8 cellular contexts compared by ENCODE assay signal in genomic region chr3:100400424-100400781, GRCh38. TPM values are rescaled to one million over a fixed set of nuclear protein-coding genes. Genes with fewer than 3 reads are reported as not detected.
DNase-seq lines count a peak whose midpoint lies in the region; ATAC-seq, FAIRE-seq and TF ChIP-seq lines count a peak whose summit lies in the region.

No MANE protein-coding gene starts in this region.

- peak overlapping the region; percentile 93 for H3K4me3 Mint-ChIP-seq in natural killer cell

- CTCF ChIA-PET in endothelial cell of umbilical vein (lab: Charles Lee) = interaction anchor here (0.7 to 3.0 kb wide), 6 partner anchors 9 to 557 kb away, joined by 3 to 13 read pairs (median 4); no protein-coding TSS in a partner anchor

- H3K4me3 ChIP-seq in endothelial cell of umbilical vein (replicated peaks in 1 of 3; ENCODE audit: insufficient read depth in 1 of 3, low read depth in 1 of 3, low read length in 3 of 3) (peak overlapping the region; percentile 55 to 94 (median 76)), tibial artery (peak overlapping the region; percentile 97 to 99)

- no peaks in the 10 kb centered on the region for H3K9me1 ChIP-seq in endothelial cell of umbilical vein (replicated peaks; ENCODE audit: control insufficient read depth, extremely low read depth, insufficient read depth, low read length)

- no TSS peak for BruUV-seq in endothelial cell of umbilical vein (replicated peaks; lab: Mats Ljungman, UMichigan)

- no peaks in the 10 kb centered on the region for H4K20me1 ChIP-seq in endothelial cell of umbilical vein (replicated peaks; ENCODE audit: control insufficient read depth, extremely low read depth, insufficient read depth, low read length)

- DNase-seq in CD1c-positive myeloid dendritic cell (ENCODE audit: extremely low spot score) (peak; percentile 40), HT-29 (ENCODE audit: low spot score) (peak; percentile 60), endothelial cell of umbilical vein (ENCODE audit: low read depth, low spot score) (peak; percentile 57), natural killer cell (peak; percentile 35), tibial artery (peak in 1 of 2 donors; percentile 20), COR-L47 (lab: John Stamatoyannopoulos, UW) (no peak)
- DNase-seq in activated CD4-positive, alpha-beta T cell treated with anti-CD3 and anti-CD28 coated beads, Interleukin-2, amount 50 U/mL, for 4 hours = peak; percentile 13 to 26

- H3K4me2 ChIP-seq in endothelial cell of umbilical vein (ENCODE audit: insufficient read depth, low read length) = peak overlapping the region; percentile 88

- H3K36me3 ChIP-seq in endothelial cell of umbilical vein (ENCODE audit: control insufficient read depth in 2 of 2, extremely low read depth in 1 of 2, insufficient read depth in 2 of 2, low read length in 2 of 2) (no peaks in the 10 kb centered on the region), tibial artery (no peaks in the 10 kb centered on the region)

- dilution Hi-C loops in endothelial cell of umbilical vein (cut with MboI; ENCODE audit: extremely low pct_ligation_motif_present, low sequenced_read_pairs) = no loop called here

- H3K4me1 ChIP-seq in endothelial cell of umbilical vein (ENCODE audit: control insufficient read depth, extremely low read depth, insufficient read depth, low read length) (peaks cover 23% of the 10 kb centered on the region), tibial artery (peaks cover 0 to 60% (median 32%) of the 10 kb centered on the region in 4 donors)

- H3K9me3 ChIP-seq in endothelial cell of umbilical vein (replicated peaks; ENCODE audit: control insufficient read depth, insufficient read depth, low read length) (no peaks in the 10 kb centered on the region), tibial artery (no peaks in the 10 kb centered on the region)

- no peaks in the 10 kb centered on the region for H3K9me3 Mint-ChIP-seq in natural killer cell

- peaks cover 51% of the 10 kb centered on the region for H3K79me2 ChIP-seq in endothelial cell of umbilical vein (ENCODE audit: control insufficient read depth, insufficient read depth, low read length)

- intact Hi-C loops in endothelial cell of umbilical vein (cut with micrococcal nuclease) = loop anchor here (2.0 to 5.0 kb wide), 4 partner anchors 92 to 1277 kb away; partner anchors contain the start of genes TFG, TMEM45A and ZBTB11
- intact Hi-C loops in natural killer cell (cut with micrococcal nuclease) = loop anchor here (1.0 to 10.0 kb wide), 4 partner anchors 84 to 1274 kb away; partner anchors contain the start of genes CMSS1, PCNP and ZBTB11
- intact Hi-C loops in tibial artery (cut with DNase I; ENCODE audit: low total_unique reads) = loop anchor here (5.0 kb wide), 1 partner anchor 92 kb away; the partner anchor contains the start of gene TMEM45A

- peak overlapping the region; percentile 80 for H3K9ac ChIP-seq in endothelial cell of umbilical vein (replicated peaks; ENCODE audit: extremely low read depth, insufficient read depth, low read length)

- H3K27me3 Mint-ChIP-seq in natural killer cell (ENCODE audit: low read depth in 2 of 2) = no peaks in the 10 kb centered on the region

- H3K27ac ChIP-seq in endothelial cell of umbilical vein (ENCODE audit: insufficient read depth, low read depth, low read length) = peak overlapping the region; percentile 32
- peak overlapping the region; percentile 95 to 99 for H3K27ac ChIP-seq in tibial artery

- ATAC-seq in GM19468 (IDR thresholded peaks at IDR 0.05; ENCODE audit: extremely low read depth, unreplicated experiment) (peak; percentile 5), natural killer cell (peak; percentile 2 to 31 (median 19))

- FAIRE-seq in endothelial cell of umbilical vein (lab: Jason Lieb, UNC) = no peak

- POLR2A ChIA-PET in endothelial cell of umbilical vein (lab: Charles Lee) = interaction anchor here (2.0 kb wide), 1 partner anchor 14 kb away, joined by 9 read pairs; no protein-coding TSS in a partner anchor

- peak overlapping the region; percentile 91 for H2AFZ ChIP-seq in endothelial cell of umbilical vein (ENCODE audit: low read depth, low read length)

- TF ChIP-seq POLR2A in endothelial cell of umbilical vein (IDR thresholded peaks at IDR 0.05; ENCODE audit: low read depth, low read length) = no peak

- peaks cover 20 to 41% of the 10 kb centered on the region in 2 donors for H3K4me1 Mint-ChIP-seq in natural killer cell

- H3K27ac Mint-ChIP-seq in natural killer cell = peak overlapping the region; percentile 95

- H3K27me3 ChIP-seq in endothelial cell of umbilical vein (ENCODE audit: control insufficient read depth in 2 of 2, insufficient read depth in 2 of 2, low read length in 2 of 2) (no peaks in the 10 kb centered on the region), tibial artery (no peaks in the 10 kb centered on the region)

- no peaks in the 10 kb centered on the region for H3K36me3 Mint-ChIP-seq in natural killer cell

- TF ChIP-seq CTCF in endothelial cell of umbilical vein (IDR thresholded peaks at IDR 0.05; ENCODE audit: extremely low read depth in 1 of 2, insufficient read depth in 1 of 2, low read depth in 1 of 2, low read length in 2 of 2) = no peak
- no peak for TF ChIP-seq CTCF in natural killer cell (IDR thresholded peaks at IDR 0.05)
- no peak for TF ChIP-seq CTCF in tibial artery (IDR thresholded peaks at IDR 0.05)

TF ChIP-seq in endothelial cell of umbilical vein, 7 proteins besides CTCF, POLR2A, EP300 and RAD21:
- TF ChIP-seq EZH2 (IDR thresholded peaks at IDR 0.05; ENCODE audit: borderline replicate concordance, low read depth, low read length, severe bottlenecking) (no peak), MYC (IDR thresholded peaks at IDR 0.05; ENCODE audit: low read depth, low read length) (no peak), GATA2 (IDR thresholded peaks at IDR 0.05; ENCODE audit: insufficient read depth, insufficient read length, low read depth, low read length) (no peak), FOS (IDR thresholded peaks at IDR 0.05; ENCODE audit: borderline replicate concordance, insufficient read depth, low read length) (no peak), MAX (IDR thresholded peaks at IDR 0.05; ENCODE audit: insufficient read depth, insufficient read length) (no peak), JUN (IDR thresholded peaks at IDR 0.05; ENCODE audit: borderline replicate concordance, insufficient read depth, insufficient read length, low read depth) (no peak), POLR2AphosphoS5 (IDR thresholded peaks at IDR 0.05; ENCODE audit: insufficient read depth, low read depth, low read length) (no peak)

RNA-seq across cellular contexts. Expression of gene TOMM70, which starts 0.5 kb away (rescaled TPM):
- total RNA-seq in HT-29 (2014; rRNA removed; shearing (Covaris generic)) = 43.7 and 49.3 TPM in 2 replicates
- total RNA-seq in endothelial cell of umbilical vein (28.3 and 32.3 TPM in 2 replicates), natural killer cell (10 to 100 TPM; 19.1 to 26.6 (median 24.0) TPM)
- polyA plus RNA-seq in endothelial cell of umbilical vein = 6.2 and 7.6 TPM in 2 replicates
- polyA plus RNA-seq in endothelial cell of umbilical vein (2011; cell fraction: cytosol; rRNA removed) = 13.6 TPM in 2 replicates
- polyA plus RNA-seq in endothelial cell of umbilical vein (2011; cell fraction: nucleus; rRNA removed) = 10.2 and 11.3 TPM in 2 replicates
- 19.6 and 29.2 TPM in 2 replicates for polyA plus RNA-seq in endothelial cell of umbilical vein (2012)
- polyA minus RNA-seq in endothelial cell of umbilical vein = 12.7 and 13.0 TPM in 2 replicates
- 35.3 TPM for polyA minus RNA-seq in endothelial cell of umbilical vein (2011; cell fraction: cytosol; rRNA and poly(A)+ RNA removed)
- 11.7 and 13.1 TPM in 2 replicates for polyA minus RNA-seq in endothelial cell of umbilical vein (2011; cell fraction: nucleus; rRNA and poly(A)+ RNA removed)

RNA-seq across cellular contexts. Expression of gene LNP1, which starts 0.9 kb away (rescaled TPM):
- 0.81 and 1.9 TPM in 2 replicates for total RNA-seq in HT-29 (2014; rRNA removed; shearing (Covaris generic))
- total RNA-seq in endothelial cell of umbilical vein (0.80 and 0.81 TPM in 2 replicates), natural killer cell (under 1 TPM; 0.39 to 0.85 (median 0.73) TPM)
- 0.40 and 0.80 TPM in 2 replicates for polyA plus RNA-seq in endothelial cell of umbilical vein
- polyA plus RNA-seq in endothelial cell of umbilical vein (2011; cell fraction: cytosol; rRNA removed) = 0.65 and 0.92 TPM in 2 replicates
- 0.95 and 1.1 TPM in 2 replicates for polyA plus RNA-seq in endothelial cell of umbilical vein (2011; cell fraction: nucleus; rRNA removed)
- polyA plus RNA-seq in endothelial cell of umbilical vein (2012) = 0.15 and 0.19 TPM in 2 replicates
- polyA minus RNA-seq in endothelial cell of umbilical vein = 0.70 and 1.1 TPM in 2 replicates
- polyA minus RNA-seq in endothelial cell of umbilical vein (2011; cell fraction: cytosol; rRNA and poly(A)+ RNA removed) = 2.3 TPM
- polyA minus RNA-seq in endothelial cell of umbilical vein (2011; cell fraction: nucleus; rRNA and poly(A)+ RNA removed) = 2.1 and 3.0 TPM in 2 replicates
